1 cellular context compared by ENCODE assay signal in the genomic region with DNA sequence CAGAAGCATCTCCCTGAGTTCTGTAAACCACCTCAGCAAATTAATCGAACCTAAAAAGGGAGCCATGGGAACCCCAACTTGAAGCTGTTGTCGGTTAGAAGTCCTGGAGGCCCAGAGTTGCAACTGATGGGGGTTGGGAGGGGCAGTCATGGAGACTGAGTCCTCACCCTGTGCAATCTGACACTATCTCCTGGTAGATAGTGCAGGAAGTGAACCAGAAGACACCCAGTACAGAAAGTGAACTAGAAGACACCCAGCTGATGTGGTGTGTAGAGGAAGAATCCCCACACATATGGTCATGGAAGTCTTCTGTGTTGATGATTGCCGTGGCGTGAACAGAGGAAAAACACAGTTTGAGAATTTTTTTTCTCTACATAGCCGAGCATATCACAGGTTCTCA.
TF ChIP-seq lines count a peak whose summit lies in the region.

No MANE protein-coding gene starts in this region.

TF ChIP-seq in GM23338, 12 proteins besides CTCF, POLR2A, EP300 and RAD21 (continued from another document):
- TF ChIP-seq, protein P1, sequence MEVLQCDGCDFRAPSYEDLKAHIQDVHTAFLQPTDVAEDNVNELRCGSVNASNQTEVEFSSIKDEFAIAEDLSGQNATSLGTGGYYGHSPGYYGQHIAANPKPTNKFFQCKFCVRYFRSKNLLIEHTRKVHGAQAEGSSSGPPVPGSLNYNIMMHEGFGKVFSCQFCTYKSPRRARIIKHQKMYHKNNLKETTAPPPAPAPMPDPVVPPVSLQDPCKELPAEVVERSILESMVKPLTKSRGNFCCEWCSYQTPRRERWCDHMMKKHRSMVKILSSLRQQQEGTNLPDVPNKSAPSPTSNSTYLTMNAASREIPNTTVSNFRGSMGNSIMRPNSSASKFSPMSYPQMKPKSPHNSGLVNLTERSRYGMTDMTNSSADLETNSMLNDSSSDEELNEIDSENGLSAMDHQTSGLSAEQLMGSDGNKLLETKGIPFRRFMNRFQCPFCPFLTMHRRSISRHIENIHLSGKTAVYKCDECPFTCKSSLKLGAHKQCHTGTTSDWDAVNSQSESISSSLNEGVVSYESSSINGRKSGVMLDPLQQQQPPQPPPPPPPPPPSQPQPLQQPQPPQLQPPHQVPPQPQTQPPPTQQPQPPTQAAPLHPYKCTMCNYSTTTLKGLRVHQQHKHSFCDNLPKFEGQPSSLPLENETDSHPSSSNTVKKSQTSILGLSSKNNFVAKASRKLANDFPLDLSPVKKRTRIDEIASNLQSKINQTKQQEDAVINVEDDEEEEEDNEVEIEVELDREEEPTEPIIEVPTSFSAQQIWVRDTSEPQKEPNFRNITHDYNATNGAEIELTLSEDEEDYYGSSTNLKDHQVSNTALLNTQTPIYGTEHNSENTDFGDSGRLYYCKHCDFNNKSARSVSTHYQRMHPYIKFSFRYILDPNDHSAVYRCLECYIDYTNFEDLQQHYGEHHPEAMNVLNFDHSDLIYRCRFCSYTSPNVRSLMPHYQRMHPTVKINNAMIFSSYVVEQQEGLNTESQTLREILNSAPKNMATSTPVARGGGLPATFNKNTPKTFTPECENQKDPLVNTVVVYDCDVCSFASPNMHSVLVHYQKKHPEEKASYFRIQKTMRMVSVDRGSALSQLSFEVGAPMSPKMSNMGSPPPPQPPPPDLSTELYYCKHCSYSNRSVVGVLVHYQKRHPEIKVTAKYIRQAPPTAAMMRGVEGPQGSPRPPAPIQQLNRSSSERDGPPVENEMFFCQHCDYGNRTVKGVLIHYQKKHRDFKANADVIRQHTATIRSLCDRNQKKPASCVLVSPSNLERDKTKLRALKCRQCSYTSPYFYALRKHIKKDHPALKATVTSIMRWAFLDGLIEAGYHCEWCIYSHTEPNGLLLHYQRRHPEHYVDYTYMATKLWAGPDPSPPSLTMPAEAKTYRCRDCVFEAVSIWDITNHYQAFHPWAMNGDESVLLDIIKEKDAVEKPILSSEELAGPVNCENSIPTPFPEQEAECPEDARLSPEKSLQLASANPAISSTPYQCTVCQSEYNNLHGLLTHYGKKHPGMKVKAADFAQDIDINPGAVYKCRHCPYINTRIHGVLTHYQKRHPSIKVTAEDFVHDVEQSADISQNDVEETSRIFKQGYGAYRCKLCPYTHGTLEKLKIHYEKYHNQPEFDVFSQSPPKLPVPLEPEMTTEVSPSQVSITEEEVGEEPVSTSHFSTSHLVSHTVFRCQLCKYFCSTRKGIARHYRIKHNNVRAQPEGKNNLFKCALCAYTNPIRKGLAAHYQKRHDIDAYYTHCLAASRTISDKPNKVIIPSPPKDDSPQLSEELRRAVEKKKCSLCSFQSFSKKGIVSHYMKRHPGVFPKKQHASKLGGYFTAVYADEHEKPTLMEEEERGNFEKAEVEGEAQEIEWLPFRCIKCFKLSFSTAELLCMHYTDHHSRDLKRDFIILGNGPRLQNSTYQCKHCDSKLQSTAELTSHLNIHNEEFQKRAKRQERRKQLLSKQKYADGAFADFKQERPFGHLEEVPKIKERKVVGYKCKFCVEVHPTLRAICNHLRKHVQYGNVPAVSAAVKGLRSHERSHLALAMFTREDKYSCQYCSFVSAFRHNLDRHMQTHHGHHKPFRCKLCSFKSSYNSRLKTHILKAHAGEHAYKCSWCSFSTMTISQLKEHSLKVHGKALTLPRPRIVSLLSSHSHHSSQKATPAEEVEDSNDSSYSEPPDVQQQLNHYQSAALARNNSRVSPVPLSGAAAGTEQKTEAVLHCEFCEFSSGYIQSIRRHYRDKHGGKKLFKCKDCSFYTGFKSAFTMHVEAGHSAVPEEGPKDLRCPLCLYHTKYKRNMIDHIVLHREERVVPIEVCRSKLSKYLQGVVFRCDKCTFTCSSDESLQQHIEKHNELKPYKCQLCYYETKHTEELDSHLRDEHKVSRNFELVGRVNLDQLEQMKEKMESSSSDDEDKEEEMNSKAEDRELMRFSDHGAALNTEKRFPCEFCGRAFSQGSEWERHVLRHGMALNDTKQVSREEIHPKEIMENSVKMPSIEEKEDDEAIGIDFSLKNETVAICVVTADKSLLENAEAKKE (CRISPR knock-in tag; IDR thresholded peaks at IDR 0.05) = no peak
- TF ChIP-seq EZH2 (IDR thresholded peaks at IDR 0.05; ENCODE audit: low read depth, unreplicated experiment) = no peak
- no peak for TF ChIP-seq ZNF331 (CRISPR knock-in tag; IDR thresholded peaks at IDR 0.05; ENCODE audit: low read depth)
- no peak for TF ChIP-seq CREB1 (CRISPR knock-in tag; IDR thresholded peaks at IDR 0.05; ENCODE audit: low read depth)
- no peak for TF ChIP-seq JUNB (IDR thresholded peaks at IDR 0.05; ENCODE audit: unreplicated experiment)
- TF ChIP-seq, protein P2, sequence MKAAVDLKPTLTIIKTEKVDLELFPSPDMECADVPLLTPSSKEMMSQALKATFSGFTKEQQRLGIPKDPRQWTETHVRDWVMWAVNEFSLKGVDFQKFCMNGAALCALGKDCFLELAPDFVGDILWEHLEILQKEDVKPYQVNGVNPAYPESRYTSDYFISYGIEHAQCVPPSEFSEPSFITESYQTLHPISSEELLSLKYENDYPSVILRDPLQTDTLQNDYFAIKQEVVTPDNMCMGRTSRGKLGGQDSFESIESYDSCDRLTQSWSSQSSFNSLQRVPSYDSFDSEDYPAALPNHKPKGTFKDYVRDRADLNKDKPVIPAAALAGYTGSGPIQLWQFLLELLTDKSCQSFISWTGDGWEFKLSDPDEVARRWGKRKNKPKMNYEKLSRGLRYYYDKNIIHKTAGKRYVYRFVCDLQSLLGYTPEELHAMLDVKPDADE (IDR thresholded peaks at IDR 0.05) = no peak
- no peak for TF ChIP-seq EZH2phosphoT487 (IDR thresholded peaks at IDR 0.05; ENCODE audit: unreplicated experiment)
- TF ChIP-seq NANOG (IDR thresholded peaks at IDR 0.05; ENCODE audit: borderline replicate concordance) = no peak
- TF ChIP-seq STAT1 (IDR thresholded peaks at IDR 0.05; ENCODE audit: unreplicated experiment) = no peak
